22 cellular contexts compared by ENCODE assay signal in genomic region chr2:6031165-6031867, GRCh38.
"Had no signal": no experiment of that assay in that cellular context is flagged by ENCODE, and none has a peak within 500 bp of the region (broad histone marks: within the 10 kb centered on the region; RNA-seq: fewer than 3 reads in every experiment).

No MANE protein-coding gene starts in this region.

- H2AFZ ChIP-seq: PC-9 had no signal

- H3K9me3 ChIP-seq: Peyer's patch, SJCRH30 had no signal

- ATAC-seq: Right ventricle myocardium inferior, SK-N-SH treated with all-trans-retinoic acid at 6 μM for 48 hours had no signal

- H3K4me1 ChIP-seq: Peyer's patch had no signal

- H3K4me3 ChIP-seq: PC-9, Peyer's patch, SJCRH30 had no signal

- H3K36me3 ChIP-seq: Peyer's patch, SJCRH30 had no signal

- H3K27me3 ChIP-seq: Peyer's patch, SJCRH30 had no signal

- H3K27ac ChIP-seq: PC-9, Peyer's patch, SJCRH30 had no signal

- DNase-seq: Kasumi-1, KG1, MV-4-11, NCI-H1048, NCI-H1105, NCI-H1417, NCI-H1436 treated with DMSO at 0.1 percent for 48 hours, NCI-H1694, NCI-H1930, NCI-H2081, NCI-H2107, NCI-H2227 treated with DMSO at 0.1 percent for 48 hours, NCI-H524, NCI-H526 treated with DMSO at 0.1 percent for 48 hours, NCI-H774, PC-9, Peyer's patch, SHP77 treated with DMSO at 0.1 percent for 48 hours, SJCRH30, T-helper 1 cell had no signal

- H3K4me2 ChIP-seq: PC-9 had no signal
